35 cellular contexts compared by ENCODE assay signal in genomic region chr4:158566860-158567259, GRCh38. TPM values are rescaled to one million over a fixed set of nuclear protein-coding genes. Genes with fewer than 3 reads are reported as not detected.
"Had no signal": no experiment of that assay in that cellular context is flagged by ENCODE, and none has a peak within 500 bp of the region (broad histone marks: within the 10 kb centered on the region; RNA-seq: fewer than 3 reads in every experiment).

No MANE protein-coding gene starts in this region.

- H3K4me2 ChIP-seq: KMS-11 had no signal

- H3K4me3 ChIP-seq: MG63 had no signal

- H3K27ac ChIP-seq: KMS-11 had no signal

- H3K36me3 ChIP-seq: MG63 had no signal

- DNase-seq: Karpas-422, Kasumi-1, MG63, MM.1S, MV-4-11, NCI-H1048, NCI-H1092, NCI-H1092 treated with DMSO at 0.1 percent for 48 hours, NCI-H1105, NCI-H1105 treated with DMSO at 0.1 percent for 48 hours, NCI-H1417, NCI-H1417 treated with DMSO at 0.1 percent for 48 hours, NCI-H1436, NCI-H146, NCI-H1694, NCI-H1694 treated with DMSO at 0.1 percent for 48 hours, NCI-H187, NCI-H187 treated with DMSO at 0.1 percent for 48 hours, NCI-H1930, NCI-H2029, NCI-H2029 treated with DMSO at 0.1 percent for 48 hours, NCI-H2081, NCI-H2081 treated with DMSO at 0.1 percent for 48 hours, NCI-H2107, NCI-H2171, NCI-H2171 treated with DMSO at 0.1 percent for 48 hours, NCI-H2227 treated with DMSO at 0.1 percent for 48 hours, NCI-H226, NCI-H345, NCI-H446, NCI-H446 treated with DMSO at 0.1 percent for 48 hours, NCI-H510A, NCI-H510A treated with DMSO at 0.1 percent for 48 hours had no signal

- H3K27me3 ChIP-seq: MG63 had no signal

- H3K9ac ChIP-seq: KMS-11 had no signal

RNA-seq across cellular contexts. Expression of gene RXFP1, which starts 45.2 kb away (rescaled TPM):
- total RNA-seq: NCI-H460 had no signal
